In the genomic region with DNA sequence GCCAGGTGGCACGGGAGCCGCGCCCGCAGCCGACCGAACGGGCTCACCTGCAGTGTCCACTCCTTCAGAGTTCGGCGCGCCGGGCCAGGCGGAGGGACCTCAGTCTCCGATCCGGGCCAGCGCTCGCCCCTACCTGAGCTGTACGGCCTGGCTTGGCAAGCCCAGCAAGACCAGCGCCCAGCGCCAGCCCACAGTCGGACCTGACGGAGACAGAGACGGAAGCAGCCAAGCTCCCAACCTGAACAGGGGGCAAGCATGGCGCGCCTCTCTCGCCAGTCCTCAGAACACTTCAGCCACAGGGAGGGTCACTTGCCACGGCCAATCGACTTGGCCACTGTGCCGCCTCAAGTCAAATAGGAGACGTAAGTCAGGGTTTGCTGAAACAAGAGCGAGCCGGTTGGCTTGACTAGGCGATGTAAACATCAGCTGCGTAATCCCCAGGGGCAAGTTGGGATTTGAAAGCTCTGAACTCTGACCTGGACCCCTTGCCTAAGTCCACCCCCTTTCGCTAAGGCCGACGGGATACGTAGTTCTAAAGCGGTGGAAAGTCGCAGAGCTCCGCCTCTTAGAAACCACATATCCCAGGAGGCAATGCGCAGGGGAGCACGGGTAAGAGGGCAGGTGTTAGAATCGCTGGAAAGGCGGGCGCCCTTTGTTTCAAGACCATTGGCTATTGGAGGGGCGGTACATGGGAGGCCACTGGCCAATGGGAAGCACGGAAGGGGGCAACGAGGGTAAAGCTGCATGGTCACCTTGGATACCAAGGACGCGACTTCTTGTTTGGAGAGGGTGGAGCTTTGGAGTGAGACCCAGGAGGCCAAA, we compare ENCODE assay signal across 8 cellular contexts. TPM values are rescaled to one million over a fixed set of nuclear protein-coding genes. Genes with fewer than 3 reads are reported as not detected.
DNase-seq lines count a peak whose midpoint lies in the region; ATAC-seq and TF ChIP-seq lines count a peak whose summit lies in the region.
"Not testable (repeated sequence)": the region's sequence is repeated elsewhere in the genome, so short reads cannot be mapped to it uniquely, and the experiment has no call there.

A gene with protein sequence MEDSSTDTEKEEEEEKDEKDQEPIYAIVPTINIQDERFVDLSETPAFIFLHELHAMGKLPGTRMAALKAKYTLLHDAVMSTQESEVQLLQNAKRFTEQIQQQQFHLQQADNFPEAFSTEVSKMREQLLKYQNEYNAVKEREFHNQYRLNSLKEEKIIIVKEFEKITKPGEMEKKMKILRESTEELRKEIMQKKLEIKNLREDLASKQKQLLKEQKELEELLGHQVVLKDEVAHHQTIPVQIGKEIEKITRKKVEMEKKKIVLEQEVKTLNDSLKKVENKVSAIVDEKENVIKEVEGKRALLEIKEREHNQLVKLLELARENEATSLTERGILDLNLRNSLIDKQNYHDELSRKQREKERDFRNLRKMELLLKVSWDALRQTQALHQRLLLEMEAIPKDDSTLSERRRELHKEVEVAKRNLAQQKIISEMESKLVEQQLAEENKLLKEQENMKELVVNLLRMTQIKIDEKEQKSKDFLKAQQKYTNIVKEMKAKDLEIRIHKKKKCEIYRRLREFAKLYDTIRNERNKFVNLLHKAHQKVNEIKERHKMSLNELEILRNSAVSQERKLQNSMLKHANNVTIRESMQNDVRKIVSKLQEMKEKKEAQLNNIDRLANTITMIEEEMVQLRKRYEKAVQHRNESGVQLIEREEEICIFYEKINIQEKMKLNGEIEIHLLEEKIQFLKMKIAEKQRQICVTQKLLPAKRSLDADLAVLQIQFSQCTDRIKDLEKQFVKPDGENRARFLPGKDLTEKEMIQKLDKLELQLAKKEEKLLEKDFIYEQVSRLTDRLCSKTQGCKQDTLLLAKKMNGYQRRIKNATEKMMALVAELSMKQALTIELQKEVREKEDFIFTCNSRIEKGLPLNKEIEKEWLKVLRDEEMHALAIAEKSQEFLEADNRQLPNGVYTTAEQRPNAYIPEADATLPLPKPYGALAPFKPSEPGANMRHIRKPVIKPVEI (plus strand): TSS at position 756 of the 822 bp plus-strand sequence. CDS start 45,054 bp downstream, outside the sequence.

- H4K8ac ChIP-seq in mesendoderm (ENCODE audit: low read depth, low read length), result not testable (repeated sequence)

- H3K9ac ChIP-seq in HUES6 (ENCODE audit: low read length), result peak within 1 kb of the TSS; percentile 63
- H3K9ac ChIP-seq in NT2/D1 (ENCODE audit: insufficient read length, low read depth), result peak within 1 kb of the TSS; percentile 61
- H3K9ac ChIP-seq in endodermal cell (ENCODE audit: extremely low read depth, low read length, poor library complexity, severe bottlenecking), result peak within 1 kb of the TSS; percentile 82
- H3K9ac ChIP-seq in mesendoderm (ENCODE audit: low read length), result peak within 1 kb of the TSS; percentile 54

- H3K27ac Mint-ChIP-seq in Caco-2 (ENCODE audit: unreplicated experiment) (peak within 1 kb of the TSS; percentile 81), endodermal cell (peak within 1 kb of the TSS; percentile 93)

- not testable (repeated sequence) for H2BK120ac ChIP-seq in mesendoderm (ENCODE audit: low read depth, low read length)

- H3K18ac ChIP-seq in mesendoderm (ENCODE audit: low read length), result not testable (repeated sequence)

- H4K5ac ChIP-seq in mesendoderm (ENCODE audit: low read length), result not testable (repeated sequence)

- WGBS in endodermal cell (ENCODE audit: insufficient coverage in 1 of 2, insufficient read length in 1 of 2), 2 experiments, result 0% methylated on average over 22 to 46 of the region's 50 CpGs
- no CpG with 5 or more reads among the region's 50 CpGs for WGBS in mesendoderm (ENCODE audit: extremely low coverage, insufficient coverage, low lambda C conversion rate)

- H3K9me3 Mint-ChIP-seq in Caco-2 (ENCODE audit: unreplicated experiment); endodermal cell: not testable (repeated sequence)

- CTCF ChIA-PET in Caco-2 (lab: Charles Lee), result interaction anchor here (1.2 to 1.3 kb wide), 3 partner anchors 9 to 210 kb away, joined by 9 to 31 read pairs (median 21); no protein-coding TSS in a partner anchor

- not testable (repeated sequence) for H3K36me3 Mint-ChIP-seq in Caco-2 (ENCODE audit: insufficient read depth, unreplicated experiment); endodermal cell (ENCODE audit: low read depth)

- H3K56ac ChIP-seq in mesendoderm (ENCODE audit: low read length), result peak within 1 kb of the TSS; percentile 62

- POLR2A ChIA-PET in Caco-2 (lab: Charles Lee), result interaction anchor here (0.5 to 0.7 kb wide), 3 partner anchors 62 to 954 kb away, joined by 3 to 4 read pairs (median 4); no protein-coding TSS in a partner anchor

- DNase-seq in Caco-2, result peak; percentile 99
- peak; percentile 99 for DNase-seq in NT2/D1 (ENCODE audit: low read depth, low spot score)
- peak; percentile 80 for DNase-seq in activated CD8-positive, alpha-beta memory T cell treated with anti-CD3 and anti-CD28 coated beads, Interleukin-2, amount 50 U/mL, for 1 hour (ENCODE audit: extremely low read depth)
- peak; percentile 99 for DNase-seq in endodermal cell
- peak; percentile 100 for DNase-seq in mesendoderm
- DNase-seq in stimulated activated CD8-positive, alpha-beta memory T cell treated with anti-CD3 and anti-CD28 coated beads, Interleukin-12 subunit alpha, Interleukin-12 subunit beta, amount 100 ng/mL, for 24 hours (ENCODE audit: extremely low read depth), result peak; percentile 86

- H2BK5ac ChIP-seq in mesendoderm (ENCODE audit: low read length), result not testable (repeated sequence)

- not testable (repeated sequence) for H2AK5ac ChIP-seq in mesendoderm (ENCODE audit: low read length)

- not testable (repeated sequence) for H3K4ac ChIP-seq in mesendoderm (ENCODE audit: low read depth, low read length)

- not testable (repeated sequence) for H3K27ac ChIP-seq in HUES6 (ENCODE audit: low read depth, low read length); mesendoderm (ENCODE audit: low read depth, low read length)
- peak within 1 kb of the TSS; percentile 18 for H3K27ac ChIP-seq in endodermal cell (ENCODE audit: low read depth, low read length)

- not testable (repeated sequence) for H3K27me3 Mint-ChIP-seq in Caco-2 (ENCODE audit: insufficient read depth, unreplicated experiment); endodermal cell (ENCODE audit: insufficient read depth)

- H3K79me2 ChIP-seq in mesendoderm (ENCODE audit: control insufficient read depth, insufficient read depth, low read length), result not testable (repeated sequence)

- H3K4me3 ChIP-seq in Caco-2 (ENCODE audit: low read depth, low read length) (peak within 1 kb of the TSS; percentile 89), HUES6 (ENCODE audit: low read depth, low read length) (peak within 1 kb of the TSS; percentile 82), NT2/D1 (ENCODE audit: insufficient read length, low read depth) (peak within 1 kb of the TSS; percentile 70), endodermal cell (ENCODE audit: low read length) (peak within 1 kb of the TSS; percentile 81), mesendoderm (ENCODE audit: low read length) (peak within 1 kb of the TSS; percentile 25)

- not testable (repeated sequence) for H3K23ac ChIP-seq in mesendoderm (ENCODE audit: low read length)

- intact Hi-C loops in Caco-2 (cut with micrococcal nuclease; ENCODE audit: unreplicated experiment), result loop anchor here (1.0 to 2.0 kb wide), 2 partner anchors 125 to 210 kb away; no protein-coding TSS in a partner anchor

- not testable (repeated sequence) for H3K79me1 ChIP-seq in mesendoderm (ENCODE audit: low read length)

- ATAC-seq in GM21515 (IDR thresholded peaks at IDR 0.05; ENCODE audit: unreplicated experiment), result peak; percentile 98

- H3K4me2 ChIP-seq in mesendoderm (ENCODE audit: low read length), result peak within 1 kb of the TSS; percentile 28

- BruUV-seq in Caco-2 (replicated peaks; lab: Mats Ljungman, UMichigan), result not testable (repeated sequence)

- not testable (repeated sequence) for H3K9me3 ChIP-seq in Caco-2; HUES6 (ENCODE audit: control insufficient read depth, insufficient read depth, low read depth, low read length); NT2/D1 (ENCODE audit: insufficient read depth, low read length); endodermal cell (ENCODE audit: control insufficient read depth, low read length)

- not testable (repeated sequence) for H3K4me1 ChIP-seq in Caco-2; HUES6 (ENCODE audit: control insufficient read depth, insufficient read depth, low read length); NT2/D1 (ENCODE audit: insufficient read depth, insufficient read length); endodermal cell (ENCODE audit: control insufficient read depth, insufficient read depth, low read length); mesendoderm (ENCODE audit: control insufficient read depth, low read depth, low read length)

- H3K36me3 ChIP-seq in Caco-2 (ENCODE audit: control insufficient read depth, insufficient read depth, low read length); HUES6 (ENCODE audit: control insufficient read depth, insufficient read depth, low read length); NT2/D1 (ENCODE audit: insufficient read depth, insufficient read length, low read length); endodermal cell (ENCODE audit: control insufficient read depth, insufficient read depth, low read length); mesendoderm (ENCODE audit: control insufficient read depth, insufficient read depth, low read length): not testable (repeated sequence)

- not testable (repeated sequence) for H2BK15ac ChIP-seq in mesendoderm (replicated peaks; ENCODE audit: low read depth)

- not testable (repeated sequence) for TF ChIP-seq CTCF in Caco-2 (IDR thresholded peaks at IDR 0.05; ENCODE audit: insufficient read depth in 1 of 2, low read depth in 1 of 2, low read length in 1 of 2, severe bottlenecking in 1 of 2, unreplicated experiment in 1 of 2); endodermal cell (conservative IDR thresholded peaks at IDR 0.05)

- H3K4me1 Mint-ChIP-seq in Caco-2 (ENCODE audit: low read depth, unreplicated experiment); endodermal cell: not testable (repeated sequence)

- H3K27me3 ChIP-seq in Caco-2 (replicated peaks; ENCODE audit: control insufficient read depth, insufficient read depth, low read length); HUES6 (ENCODE audit: control insufficient read depth, insufficient read depth, low read length); NT2/D1 (ENCODE audit: insufficient read depth, insufficient read length); endodermal cell (ENCODE audit: control insufficient read depth, insufficient read depth, low read length, poor library complexity, severe bottlenecking); mesendoderm (ENCODE audit: insufficient read depth, low read length, poor library complexity): not testable (repeated sequence)

- H3K4me3 Mint-ChIP-seq in Caco-2 (ENCODE audit: unreplicated experiment) (peak within 1 kb of the TSS; percentile 83), endodermal cell (peak within 1 kb of the TSS; percentile 78)

RNA-seq across cellular contexts. Expression of the gene that starts here (rescaled TPM):
- total RNA-seq in Caco-2 (2022) (1.4 and 2.6 TPM in 2 replicates), endodermal cell (1 to 10 TPM; 2.7 to 5.2 TPM)
- 4.2 TPM for polyA plus RNA-seq in endodermal cell (2013, experiment 1 of 2)
- 5.1 TPM for polyA plus RNA-seq in endodermal cell (2013, experiment 2 of 2)
- 0.18 TPM for polyA plus RNA-seq in mesendoderm (2013, experiment 1 of 2)
- 0.34 TPM for polyA plus RNA-seq in mesendoderm (2013, experiment 2 of 2)

Comparison
In these comparisons a context has a peak if more than half of its experiments do, and no peak if none do; other contexts are left out.
1. H3K4me3 ChIP-seq: peak in every context shown above with its lines; median percentile 89 in Caco-2; 82 in HUES6; 81 in endodermal cell; 70 in NT2/D1; 25 in mesendoderm.